7 cellular contexts compared by ENCODE assay signal in genomic region chr9:137411670-137412380, GRCh38. TPM values are rescaled to one million over a fixed set of nuclear protein-coding genes. Genes with fewer than 3 reads are reported as not detected.
DNase-seq lines count a peak whose midpoint lies in the region; ATAC-seq and TF ChIP-seq lines count a peak whose summit lies in the region.

No MANE protein-coding gene starts in this region.

- no peak for TF ChIP-seq EP300 in suprapubic skin (IDR thresholded peaks at IDR 0.05)

- no peaks in the 10 kb centered on the region for H3K27me3 ChIP-seq in suprapubic skin
- H3K27me3 ChIP-seq in effector memory CD4-positive, alpha-beta T cell (replicated peaks; ENCODE audit: control insufficient read depth, insufficient read depth, low read length, poor library complexity, severe bottlenecking), result no peaks in the 10 kb centered on the region

- no peaks in the 10 kb centered on the region for H3K9me3 ChIP-seq in suprapubic skin
- no peaks in the 10 kb centered on the region for H3K9me3 ChIP-seq in effector memory CD4-positive, alpha-beta T cell (ENCODE audit: control insufficient read depth, low read length)

- in situ Hi-C loops in astrocyte of the cerebellum (cut with HindIII; ENCODE audit: low sequenced_read_pairs), result loop anchor here (5.0 to 10.0 kb wide), 2 partner anchors 47 to 145 kb away; no protein-coding TSS in a partner anchor

- no peaks in the 10 kb centered on the region for H3K36me3 ChIP-seq in suprapubic skin
- no peaks in the 10 kb centered on the region for H3K36me3 ChIP-seq in effector memory CD4-positive, alpha-beta T cell (ENCODE audit: control insufficient read depth, insufficient read depth, low read length)

- no peak for TF ChIP-seq CTCF in NB4 (IDR thresholded peaks at IDR 0.05; ENCODE audit: low read depth, low read length)
- no peak for TF ChIP-seq CTCF in astrocyte of the cerebellum (IDR thresholded peaks at IDR 0.05; ENCODE audit: low read depth, low read length, missing control alignments)
- no peak for TF ChIP-seq CTCF in suprapubic skin (IDR thresholded peaks at IDR 0.05)

- 49% methylated on average over 22 of the region's 29 CpGs for WGBS in suprapubic skin

- H3K27ac ChIP-seq in suprapubic skin, result peak overlapping the region; percentile 60
- no peak overlapping the region for H3K27ac ChIP-seq in effector memory CD4-positive, alpha-beta T cell (ENCODE audit: insufficient read depth, low read length, poor library complexity, severe bottlenecking)

- peak; percentile 77 for DNase-seq in GM19240 (ENCODE audit: insufficient read length, low spot score)
- DNase-seq in NB4 (ENCODE audit: low read depth), result peak; percentile 92
- peak; percentile 94 for DNase-seq in astrocyte of the cerebellum (ENCODE audit: low read depth)
- peak; percentile 52 for DNase-seq in left lobe of liver (ENCODE audit: low spot score)
- DNase-seq in suprapubic skin (ENCODE audit: low spot score in 2 of 2), result no peak
- DNase-seq in effector memory CD4-positive, alpha-beta T cell, result no peak
- DNase-seq in midbrain (lab: John Stamatoyannopoulos, UW), result no peak

- ATAC-seq in left lobe of liver, result peak; percentile 8

- TF ChIP-seq POLR2A in NB4 (IDR thresholded peaks at IDR 0.05; ENCODE audit: extremely low read depth, insufficient read length) (no peak), suprapubic skin (IDR thresholded peaks at IDR 0.05) (no peak)

- peaks cover 32% of the 10 kb centered on the region for H3K4me1 ChIP-seq in suprapubic skin
- peaks cover 23% of the 10 kb centered on the region for H3K4me1 ChIP-seq in effector memory CD4-positive, alpha-beta T cell (ENCODE audit: control insufficient read depth, insufficient read depth, low read length, poor library complexity, severe bottlenecking)

- H3K4me3 ChIP-seq in NB4 (ENCODE audit: low read depth, low read length) (peak overlapping the region; percentile 13), astrocyte of the cerebellum (ENCODE audit: low read depth, low read length) (no peak overlapping the region), suprapubic skin (peak overlapping the region; percentile 11)
- no peak overlapping the region for H3K4me3 ChIP-seq in effector memory CD4-positive, alpha-beta T cell (ENCODE audit: insufficient read depth, low read depth, low read length, poor library complexity, severe bottlenecking)

RNA-seq across cellular contexts. Expression of gene EXD3, which starts 11.1 kb away (rescaled TPM):
- 19.3 TPM for total RNA-seq in left lobe of liver
- total RNA-seq in suprapubic skin, result 10 to 100 TPM in 3 of 4 donors, 1 to 10 TPM in 1; 7.3 to 54.0 (median 16.4) TPM

RNA-seq across cellular contexts. Expression of gene NOXA1, which starts 11.4 kb away (rescaled TPM):
- total RNA-seq in left lobe of liver (6.0 TPM), suprapubic skin (1 to 10 TPM; 2.2 to 7.6 (median 4.0) TPM)

RNA-seq across cellular contexts. Expression of gene ENTPD8, which starts 29.3 kb away (rescaled TPM):
- 9.0 TPM for total RNA-seq in left lobe of liver
- not detected for total RNA-seq in suprapubic skin

RNA-seq across cellular contexts. Expression of gene NSMF, which starts 47.3 kb away (rescaled TPM):
- total RNA-seq in left lobe of liver (23.0 TPM), suprapubic skin (10 to 100 TPM; 36.1 to 48.1 (median 39.8) TPM)

Comparison
In these comparisons a context has a peak if more than half of its experiments do, and no peak if none do; other contexts are left out.
1. DNase-seq: peak in GM19240 (single experiment), NB4 (single experiment), astrocyte of the cerebellum (single experiment) and left lobe of liver (single experiment); none in suprapubic skin (0 of 2), effector memory CD4-positive, alpha-beta T cell (0 of 3) and midbrain (single experiment).
2. H3K4me3 ChIP-seq: peak in NB4 (single experiment) and suprapubic skin (single experiment); none in astrocyte of the cerebellum (single experiment) and effector memory CD4-positive, alpha-beta T cell (single experiment).